8 cellular contexts compared by ENCODE assay signal in the genomic region with DNA sequence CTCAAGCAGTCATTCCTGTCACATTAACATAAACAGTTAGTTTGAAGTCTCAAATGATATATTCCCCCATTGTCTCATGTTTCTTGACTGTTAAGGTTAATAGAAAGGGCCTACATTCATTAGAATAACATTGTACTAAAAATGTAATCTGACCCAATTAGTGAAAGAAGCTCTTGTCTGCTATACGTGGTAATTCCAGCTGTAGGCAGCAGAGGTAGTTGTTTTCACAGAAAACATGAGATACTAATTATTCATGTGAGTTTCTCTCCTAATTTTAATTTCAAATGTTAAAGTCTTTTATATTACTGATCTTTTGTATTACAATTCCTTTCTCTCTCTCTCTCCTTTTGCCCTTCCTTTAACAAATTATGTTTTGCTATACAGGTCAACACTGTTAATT. TPM values are rescaled to one million over a fixed set of nuclear protein-coding genes. Genes with fewer than 3 reads are reported as not detected.
DNase-seq lines count a peak whose midpoint lies in the region; ATAC-seq and TF ChIP-seq lines count a peak whose summit lies in the region.

No MANE protein-coding gene starts in this region.

- peaks cover 8 to 15% of the 10 kb centered on the region in 2 experiments for H3K4me1 Mint-ChIP-seq in H9

- H2BK12ac ChIP-seq in H9 (ENCODE audit: insufficient read length, low read depth, low read length) = no peak overlapping the region

- no peak overlapping the region for H3K14ac ChIP-seq in H9 (ENCODE audit: insufficient read depth, low read length)

- ATAC-seq in GM19035 (IDR thresholded peaks at IDR 0.05; ENCODE audit: unreplicated experiment) = no peak
- no peak for ATAC-seq in GM21717 (IDR thresholded peaks at IDR 0.05; ENCODE audit: unreplicated experiment)

- H3K4me3 Mint-ChIP-seq in H9 = no peak overlapping the region

- H3T11ph ChIP-seq in H9 (ENCODE audit: low read length) = no peak overlapping the region

- POLR2A ChIA-PET in BJ (lab: Charles Lee) = no interaction called here

- H3K18ac ChIP-seq in H9 (ENCODE audit: insufficient read length, low read depth, low read length) = no peak overlapping the region

- no peak overlapping the region for H3K23ac ChIP-seq in H9 (ENCODE audit: insufficient read length, low read depth, low read length)

- no peak overlapping the region for H4K8ac ChIP-seq in H9 (replicated peaks; ENCODE audit: insufficient read length, low read depth, low read length)

- H2BK120ac ChIP-seq in H9 (ENCODE audit: low read depth, low read length, poor library complexity, severe bottlenecking) = no peak overlapping the region

- H3K79me2 ChIP-seq in H9 (ENCODE audit: insufficient read depth, low read length) = no peaks in the 10 kb centered on the region

- H3K9me3 Mint-ChIP-seq in H9 = no peaks in the 10 kb centered on the region

- CTCF ChIA-PET in BJ (lab: Yijun Ruan, JAX) = interaction anchor here (0.6 to 1.4 kb wide), 7 partner anchors 14 to 809 kb away, joined by 3 to 6 read pairs (median 3); no protein-coding TSS in a partner anchor

- TF ChIP-seq CTCF in BJ (IDR thresholded peaks at IDR 0.05; ENCODE audit: insufficient read depth, low read depth, low read length) (peak; percentile 62), H9 (conservative IDR thresholded peaks at IDR 0.05) (peak; percentile 76), foreskin fibroblast (IDR thresholded peaks at IDR 0.05; ENCODE audit: low read depth, low read length) (peak; percentile 62), thyroid gland (IDR thresholded peaks at IDR 0.05) (peak in 4 of 6 experiments; percentile 33 to 71 (median 59))

- H2BK15ac ChIP-seq in H9 (ENCODE audit: low read depth, low read length) = no peak overlapping the region

- no peaks in the 10 kb centered on the region for H4K20me1 ChIP-seq in H9 (ENCODE audit: control insufficient read depth, insufficient read depth, insufficient read length)

- H2AK5ac ChIP-seq in H9 (ENCODE audit: insufficient read length, low read length) = no peak overlapping the region

- TF ChIP-seq POLR2A in thyroid gland (IDR thresholded peaks at IDR 0.05) = no peak

- H3K4me3 ChIP-seq in BJ (ENCODE audit: low read depth, low read length) = no peak overlapping the region
- no peak overlapping the region for H3K4me3 ChIP-seq in foreskin fibroblast (ENCODE audit: low read depth in 1 of 2, low read length in 2 of 2)
- no peak overlapping the region for H3K4me3 ChIP-seq in thyroid gland (replicated peaks in 1 of 3)

- H3K9ac ChIP-seq in H9 (ENCODE audit: extremely low read depth, insufficient read length, low read length) = no peak overlapping the region

- no peaks in the 10 kb centered on the region for H3K36me3 Mint-ChIP-seq in H9 (ENCODE audit: insufficient read depth in 1 of 3, low read depth in 3 of 3)

- no peak overlapping the region for H3K4me2 ChIP-seq in H9 (ENCODE audit: insufficient read depth, insufficient read length, low read length)

- DNase-seq in BJ (ENCODE audit: low read depth) = no peak
- no peak for DNase-seq in H9
- DNase-seq in RPMI8226 = peak; percentile 34
- DNase-seq in foreskin fibroblast = peak; percentile 16 to 60
- no peak for DNase-seq in thyroid gland
- DNase-seq in GOT3 (lab: John Stamatoyannopoulos, UW) = no peak

- H3K27ac ChIP-seq in H9 (ENCODE audit: insufficient read length, low read depth, low read length) (no peak overlapping the region), thyroid gland (no peak overlapping the region)

- no peaks in the 10 kb centered on the region for H3K27me3 ChIP-seq in BJ (ENCODE audit: control insufficient read depth, insufficient read depth, low read length)
- no peaks in the 10 kb centered on the region for H3K27me3 ChIP-seq in H9 (ENCODE audit: insufficient read depth, low read length)
- no peaks in the 10 kb centered on the region for H3K27me3 ChIP-seq in thyroid gland

- no peaks in the 10 kb centered on the region for H3K36me3 ChIP-seq in BJ (ENCODE audit: control insufficient read depth, insufficient read depth, low read length)
- no peaks in the 10 kb centered on the region for H3K36me3 ChIP-seq in thyroid gland

- H4K5ac ChIP-seq in H9 (ENCODE audit: insufficient read length, low read depth, low read length) = no peak overlapping the region

- H2AFZ ChIP-seq in H9 (ENCODE audit: low read length) = no peak overlapping the region

- no peaks in the 10 kb centered on the region for H3K4me1 ChIP-seq in H9 (ENCODE audit: insufficient read depth, low read length)
- no peaks in the 10 kb centered on the region for H3K4me1 ChIP-seq in thyroid gland

- no peak overlapping the region for H2BK20ac ChIP-seq in H9 (ENCODE audit: low read depth, low read length, poor library complexity, severe bottlenecking)

- H3K23me2 ChIP-seq in H9 (ENCODE audit: insufficient read length, low read depth, low read length, poor library complexity, severe bottlenecking) = no peaks in the 10 kb centered on the region

- H3K27ac Mint-ChIP-seq in H9 = no peak overlapping the region

- 0 out of 2 replicates have a peak, but pooled peaks cover 1% of the 10 kb centered on the region for H3K27me3 Mint-ChIP-seq in H9 (ENCODE audit: low read depth)

- H3K56ac ChIP-seq in H9 (ENCODE audit: insufficient read length, low read depth, low read length) = no peak overlapping the region

- no peak overlapping the region for H2BK5ac ChIP-seq in H9 (ENCODE audit: insufficient read length, low read length)

- no CpG with 5 or more reads among the region's 1 CpG for WGBS in H9 (ENCODE audit: extremely low coverage, insufficient read length, low lambda C conversion rate)
- WGBS in thyroid gland, 2 donors = 9% methylated on average over 1 of the region's 1 CpG

- intact Hi-C loops in thyroid gland (cut with DNase I) = no loop called here

- no peak overlapping the region for H3K4ac ChIP-seq in H9 (ENCODE audit: low read depth, low read length)

- no peak overlapping the region for H4K91ac ChIP-seq in H9 (ENCODE audit: insufficient read length, low read depth, low read length)

- no peaks in the 10 kb centered on the region for H3K9me3 ChIP-seq in H9 (ENCODE audit: control insufficient read depth, low read depth, low read length)
- no peaks in the 10 kb centered on the region for H3K9me3 ChIP-seq in thyroid gland

- no peaks in the 10 kb centered on the region for H3K79me1 ChIP-seq in H9 (ENCODE audit: insufficient read depth, low read depth, low read length, poor library complexity, severe bottlenecking)

RNA-seq across cellular contexts. Expression of gene AP3B1, which starts 26.0 kb away (rescaled TPM):
- polyA plus RNA-seq in BJ (2011; rRNA removed) = 23.9 and 53.0 TPM in 2 replicates
- polyA minus RNA-seq in BJ (2011; rRNA and poly(A)+ RNA removed) = 32.7 and 36.7 TPM in 2 replicates
- 41.8 and 43.3 TPM in 2 replicates for total RNA-seq in H9 (2021)
- total RNA-seq in thyroid gland = 10 to 100 TPM; 60.9 to 86.6 (median 72.2) TPM

RNA-seq across cellular contexts. Expression of gene SCAMP1, which starts 40.0 kb away (rescaled TPM):
- polyA plus RNA-seq in BJ (2011; rRNA removed) = 26.6 and 48.2 TPM in 2 replicates
- polyA minus RNA-seq in BJ (2011; rRNA and poly(A)+ RNA removed) = 23.8 and 25.9 TPM in 2 replicates
- total RNA-seq in H9 (2021) = 33.2 and 36.0 TPM in 2 replicates
- total RNA-seq in thyroid gland = 10 to 100 TPM; 45.0 to 56.1 (median 49.9) TPM

Comparison
In these comparisons a context has a peak if more than half of its experiments do, and no peak if none do; other contexts are left out.
1. DNase-seq: peak in RPMI8226 (single experiment) and foreskin fibroblast (2 of 2); none in BJ (single experiment), H9 (single experiment), thyroid gland (0 of 2) and GOT3 (single experiment).
2. Peak in every context shown above with its lines, with median percentiles within 50 percentile points of each other: CTCF ChIP-seq.